ENCODE assay signal across 9 cellular contexts in genomic region chr9:12719431-12719830, GRCh38. TPM values are rescaled to one million over a fixed set of nuclear protein-coding genes. Genes with fewer than 3 reads are reported as not detected.
DNase-seq lines count a peak whose midpoint lies in the region; ATAC-seq and TF ChIP-seq lines count a peak whose summit lies in the region.
"Had no signal": no experiment of that assay in that cellular context is flagged by ENCODE, and none has a peak within 500 bp of the region (broad histone marks: within the 10 kb centered on the region; RNA-seq: fewer than 3 reads in every experiment).

No MANE protein-coding gene starts in this region.

- H3K27me3 Mint-ChIP-seq in H9 (ENCODE audit: low read depth), result no peaks in the 10 kb centered on the region
- H3K27me3 Mint-ChIP-seq in naive thymus-derived CD4-positive, alpha-beta T cell, result no peaks in the 10 kb centered on the region

- no peak overlapping the region for H2BK5ac ChIP-seq in H9 (ENCODE audit: insufficient read length, low read length)

- no peaks in the 10 kb centered on the region for H3K79me1 ChIP-seq in H9 (ENCODE audit: insufficient read depth, low read depth, low read length, poor library complexity, severe bottlenecking)

- H3K23ac ChIP-seq in H9 (ENCODE audit: insufficient read length, low read depth, low read length), result no peak overlapping the region

- peak in 3 of 4 donors; percentile 25 to 61 (median 43) for ATAC-seq in psoas muscle
- no peak for ATAC-seq in naive thymus-derived CD4-positive, alpha-beta T cell
- no peak for ATAC-seq in HG02571 (IDR thresholded peaks at IDR 0.05; ENCODE audit: unreplicated experiment)
- ATAC-seq: K562 had no signal

- H2AFZ ChIP-seq in H9 (ENCODE audit: low read length), result no peak overlapping the region

- no peak overlapping the region for H3K4me3 Mint-ChIP-seq in H9
- H3K4me3 Mint-ChIP-seq in naive thymus-derived CD4-positive, alpha-beta T cell, result no peak overlapping the region

- no peak overlapping the region for H3K4me2 ChIP-seq in H9 (ENCODE audit: insufficient read depth, insufficient read length, low read length)

- H2BK12ac ChIP-seq in H9 (ENCODE audit: insufficient read length, low read depth, low read length), result no peak overlapping the region

- H3K27me3 ChIP-seq in H9 (ENCODE audit: insufficient read depth, low read length) (no peaks in the 10 kb centered on the region), psoas muscle (ENCODE audit: insufficient read depth in 3 of 3, low read length in 2 of 3) (no peaks in the 10 kb centered on the region)
- no peaks in the 10 kb centered on the region for H3K27me3 ChIP-seq in naive thymus-derived CD4-positive, alpha-beta T cell (ENCODE audit: control insufficient read depth in 2 of 2, insufficient read depth in 2 of 2, low read length in 2 of 2)

- intact Hi-C loops in psoas muscle (cut with DNase I), result loop anchor here (2.0 to 10.0 kb wide), 2 partner anchors 165 to 167 kb away; no protein-coding TSS in a partner anchor
- intact Hi-C loops in naive thymus-derived CD4-positive, alpha-beta T cell (cut with micrococcal nuclease), result loop anchor here in 1 of 2 donors (2.0 kb wide), 1 partner anchor 369 kb away; no protein-coding TSS in a partner anchor

- H3K27ac Mint-ChIP-seq in H9, result no peak overlapping the region
- no peak overlapping the region for H3K27ac Mint-ChIP-seq in naive thymus-derived CD4-positive, alpha-beta T cell

- H3K9ac ChIP-seq in H9 (ENCODE audit: extremely low read depth, insufficient read length, low read length), result no peak overlapping the region

- no peak overlapping the region for H4K5ac ChIP-seq in H9 (ENCODE audit: insufficient read length, low read depth, low read length)

- no peak overlapping the region for H2BK15ac ChIP-seq in H9 (ENCODE audit: low read depth, low read length)

- no CpG with 5 or more reads among the region's 1 CpG for WGBS in H9 (ENCODE audit: extremely low coverage, insufficient read length, low lambda C conversion rate)
- 14 to 41% (median 18%) methylated on average over 1 of the region's 1 CpG for WGBS in psoas muscle, 3 donors

- H3K27ac ChIP-seq in H9 (ENCODE audit: insufficient read length, low read depth, low read length) (no peak overlapping the region), psoas muscle (no peak overlapping the region), coronary artery (no peak overlapping the region)
- H3K27ac ChIP-seq in naive thymus-derived CD4-positive, alpha-beta T cell (ENCODE audit: low read depth, low read length), result no peak overlapping the region

- no peak overlapping the region for H3T11ph ChIP-seq in H9 (ENCODE audit: low read length)

- H4K8ac ChIP-seq in H9 (replicated peaks; ENCODE audit: insufficient read length, low read depth, low read length), result no peak overlapping the region

- CTCF ChIA-PET in naive thymus-derived CD4-positive, alpha-beta T cell (lab: Charles Lee), result no interaction called here

- H4K20me1 ChIP-seq in H9 (ENCODE audit: control insufficient read depth, insufficient read depth, insufficient read length), result no peaks in the 10 kb centered on the region

- H3K36me3 Mint-ChIP-seq in H9 (ENCODE audit: insufficient read depth in 1 of 3, low read depth in 3 of 3), result no peaks in the 10 kb centered on the region
- no peaks in the 10 kb centered on the region for H3K36me3 Mint-ChIP-seq in naive thymus-derived CD4-positive, alpha-beta T cell

- DNase-seq in H9 (no peak), NCI-H748 treated with DMSO at 0.1 percent for 48 hours (lab: John Stamatoyannopoulos, UW) (peak; percentile 66), epithelial cell of esophagus (ENCODE audit: low read depth) (peak; percentile 56), psoas muscle (no peak), coronary artery (ENCODE audit: low spot score) (no peak), HK-2 (ENCODE audit: unreplicated experiment) (no peak)
- DNase-seq in naive thymus-derived CD4-positive, alpha-beta T cell, result no peak

- no peak overlapping the region for H3K4ac ChIP-seq in H9 (ENCODE audit: low read depth, low read length)

- no peak overlapping the region for H3K4me3 ChIP-seq in epithelial cell of esophagus (ENCODE audit: low read length)
- no peak overlapping the region for H3K4me3 ChIP-seq in psoas muscle
- H3K4me3 ChIP-seq in coronary artery, result no peak overlapping the region
- no peak overlapping the region for H3K4me3 ChIP-seq in naive thymus-derived CD4-positive, alpha-beta T cell (ENCODE audit: low read length)
- H3K4me3 ChIP-seq: K562 had no signal

- H2AK5ac ChIP-seq in H9 (ENCODE audit: insufficient read length, low read length), result no peak overlapping the region

- no peak overlapping the region for H2BK20ac ChIP-seq in H9 (ENCODE audit: low read depth, low read length, poor library complexity, severe bottlenecking)

- no peak overlapping the region for H2BK120ac ChIP-seq in H9 (ENCODE audit: low read depth, low read length, poor library complexity, severe bottlenecking)

- H3K56ac ChIP-seq in H9 (ENCODE audit: insufficient read length, low read depth, low read length), result no peak overlapping the region

- H4K91ac ChIP-seq in H9 (ENCODE audit: insufficient read length, low read depth, low read length), result no peak overlapping the region

- TF ChIP-seq CTCF in H9 (conservative IDR thresholded peaks at IDR 0.05) (peak; percentile 74), epithelial cell of esophagus (IDR thresholded peaks at IDR 0.05; ENCODE audit: insufficient read depth, low read depth, low read length, missing control alignments) (peak; percentile 39), psoas muscle (IDR thresholded peaks at IDR 0.05) (peak; percentile 48), coronary artery (IDR thresholded peaks at IDR 0.05) (no peak)

- no peak overlapping the region for H3K14ac ChIP-seq in H9 (ENCODE audit: insufficient read depth, low read length)

- POLR2A ChIA-PET in naive thymus-derived CD4-positive, alpha-beta T cell (lab: Charles Lee), result no interaction called here

- H3K23me2 ChIP-seq in H9 (ENCODE audit: insufficient read length, low read depth, low read length, poor library complexity, severe bottlenecking), result no peaks in the 10 kb centered on the region

- no peaks in the 10 kb centered on the region for H3K79me2 ChIP-seq in H9 (ENCODE audit: insufficient read depth, low read length)

- H3K9me3 ChIP-seq in H9 (ENCODE audit: control insufficient read depth, low read depth, low read length), result no peaks in the 10 kb centered on the region
- H3K9me3 ChIP-seq in psoas muscle, result no peaks in the 10 kb centered on the region
- no peaks in the 10 kb centered on the region for H3K9me3 ChIP-seq in naive thymus-derived CD4-positive, alpha-beta T cell (ENCODE audit: control insufficient read depth in 2 of 3, low read length in 3 of 3)

- no peak overlapping the region for H3K18ac ChIP-seq in H9 (ENCODE audit: insufficient read length, low read depth, low read length)

- peaks cover 11 to 12% of the 10 kb centered on the region in 2 experiments for H3K4me1 Mint-ChIP-seq in H9
- H3K4me1 Mint-ChIP-seq in naive thymus-derived CD4-positive, alpha-beta T cell, result no peaks in the 10 kb centered on the region

- H3K36me3 ChIP-seq in psoas muscle (ENCODE audit: insufficient read depth in 1 of 2, low read depth in 1 of 2), result no peaks in the 10 kb centered on the region
- no peaks in the 10 kb centered on the region for H3K36me3 ChIP-seq in naive thymus-derived CD4-positive, alpha-beta T cell (ENCODE audit: control insufficient read depth in 2 of 3, insufficient read depth in 3 of 3, low read length in 3 of 3)

- no peaks in the 10 kb centered on the region for H3K9me3 Mint-ChIP-seq in H9
- H3K9me3 Mint-ChIP-seq in naive thymus-derived CD4-positive, alpha-beta T cell, result peaks cover 0 to 40% (median 9%) of the 10 kb centered on the region in 11 donors

- H3K4me1 ChIP-seq in H9 (ENCODE audit: insufficient read depth, low read length), result peaks cover 2% of the 10 kb centered on the region; the same call in 1 of the 2 replicates
- H3K4me1 ChIP-seq in psoas muscle, result no peaks in the 10 kb centered on the region
- H3K4me1 ChIP-seq in naive thymus-derived CD4-positive, alpha-beta T cell (ENCODE audit: control insufficient read depth in 2 of 2, insufficient read depth in 2 of 2, low read length in 2 of 2), result no peaks in the 10 kb centered on the region

RNA-seq across cellular contexts. Expression of gene TYRP1, which starts 26.2 kb away (rescaled TPM):
- total RNA-seq in H9 (2021), result 0.18 TPM in 1 of 2 replicates, not detected in the other
- 10 to 100 TPM in 1 of 4 donors, 1 to 10 TPM in 2, under 1 TPM in 1; 0.82 to 10.7 (median 4.7) TPM for total RNA-seq in psoas muscle
- 1 to 10 TPM in 2 of 3 donors, under 1 TPM in 1; 0.31 to 1.9 (median 1.4) TPM for polyA plus RNA-seq in psoas muscle
- total RNA-seq in naive thymus-derived CD4-positive, alpha-beta T cell, result not detected
- polyA plus RNA-seq in naive thymus-derived CD4-positive, alpha-beta T cell, result not detected
- total RNA-seq: K562 had no signal
- polyA plus RNA-seq: K562 had no signal

RNA-seq across cellular contexts. Expression of gene LURAP1L, which starts 55.4 kb away (rescaled TPM):
- total RNA-seq in H9 (2021) (0.13 TPM in 1 of 2 replicates, not detected in the other), psoas muscle (1 to 10 TPM; 1.0 to 2.8 (median 2.2) TPM)
- 1 to 10 TPM; 2.3 to 6.3 (median 2.7) TPM for polyA plus RNA-seq in psoas muscle
- not detected for total RNA-seq in naive thymus-derived CD4-positive, alpha-beta T cell
- polyA plus RNA-seq in naive thymus-derived CD4-positive, alpha-beta T cell, result not detected

Comparison
In these comparisons a context has a peak if more than half of its experiments do, and no peak if none do; other contexts are left out.
1. DNase-seq: peak in NCI-H748 treated with DMSO at 0.1 percent for 48 hours (single experiment) and epithelial cell of esophagus (single experiment); none in H9 (single experiment), psoas muscle (0 of 2), coronary artery (single experiment), HK-2 (single experiment) and naive thymus-derived CD4-positive, alpha-beta T cell (0 of 9).
2. ATAC-seq: peak in psoas muscle (3 of 4); none in naive thymus-derived CD4-positive, alpha-beta T cell (single experiment) and HG02571 (single experiment).